In genomic region chr6:97866616-97867015, GRCh38 we compare ENCODE assay signal across 1 cellular context.
TF ChIP-seq lines count a peak whose summit lies in the region.

No MANE protein-coding gene starts in this region.

TF ChIP-seq in GM23338, 12 proteins besides CTCF, POLR2A, EP300 and RAD21 (continued from another document):
- TF ChIP-seq JUNB (IDR thresholded peaks at IDR 0.05; ENCODE audit: unreplicated experiment): no peak
- TF ChIP-seq POLR2AphosphoS5 (IDR thresholded peaks at IDR 0.05; ENCODE audit: low read depth): no peak
- no peak for TF ChIP-seq STAT1 (IDR thresholded peaks at IDR 0.05; ENCODE audit: unreplicated experiment)
- no peak for TF ChIP-seq EZH2 (IDR thresholded peaks at IDR 0.05; ENCODE audit: low read depth, unreplicated experiment)
- TF ChIP-seq, protein P1, sequence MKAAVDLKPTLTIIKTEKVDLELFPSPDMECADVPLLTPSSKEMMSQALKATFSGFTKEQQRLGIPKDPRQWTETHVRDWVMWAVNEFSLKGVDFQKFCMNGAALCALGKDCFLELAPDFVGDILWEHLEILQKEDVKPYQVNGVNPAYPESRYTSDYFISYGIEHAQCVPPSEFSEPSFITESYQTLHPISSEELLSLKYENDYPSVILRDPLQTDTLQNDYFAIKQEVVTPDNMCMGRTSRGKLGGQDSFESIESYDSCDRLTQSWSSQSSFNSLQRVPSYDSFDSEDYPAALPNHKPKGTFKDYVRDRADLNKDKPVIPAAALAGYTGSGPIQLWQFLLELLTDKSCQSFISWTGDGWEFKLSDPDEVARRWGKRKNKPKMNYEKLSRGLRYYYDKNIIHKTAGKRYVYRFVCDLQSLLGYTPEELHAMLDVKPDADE (IDR thresholded peaks at IDR 0.05): no peak
- TF ChIP-seq, protein P2, sequence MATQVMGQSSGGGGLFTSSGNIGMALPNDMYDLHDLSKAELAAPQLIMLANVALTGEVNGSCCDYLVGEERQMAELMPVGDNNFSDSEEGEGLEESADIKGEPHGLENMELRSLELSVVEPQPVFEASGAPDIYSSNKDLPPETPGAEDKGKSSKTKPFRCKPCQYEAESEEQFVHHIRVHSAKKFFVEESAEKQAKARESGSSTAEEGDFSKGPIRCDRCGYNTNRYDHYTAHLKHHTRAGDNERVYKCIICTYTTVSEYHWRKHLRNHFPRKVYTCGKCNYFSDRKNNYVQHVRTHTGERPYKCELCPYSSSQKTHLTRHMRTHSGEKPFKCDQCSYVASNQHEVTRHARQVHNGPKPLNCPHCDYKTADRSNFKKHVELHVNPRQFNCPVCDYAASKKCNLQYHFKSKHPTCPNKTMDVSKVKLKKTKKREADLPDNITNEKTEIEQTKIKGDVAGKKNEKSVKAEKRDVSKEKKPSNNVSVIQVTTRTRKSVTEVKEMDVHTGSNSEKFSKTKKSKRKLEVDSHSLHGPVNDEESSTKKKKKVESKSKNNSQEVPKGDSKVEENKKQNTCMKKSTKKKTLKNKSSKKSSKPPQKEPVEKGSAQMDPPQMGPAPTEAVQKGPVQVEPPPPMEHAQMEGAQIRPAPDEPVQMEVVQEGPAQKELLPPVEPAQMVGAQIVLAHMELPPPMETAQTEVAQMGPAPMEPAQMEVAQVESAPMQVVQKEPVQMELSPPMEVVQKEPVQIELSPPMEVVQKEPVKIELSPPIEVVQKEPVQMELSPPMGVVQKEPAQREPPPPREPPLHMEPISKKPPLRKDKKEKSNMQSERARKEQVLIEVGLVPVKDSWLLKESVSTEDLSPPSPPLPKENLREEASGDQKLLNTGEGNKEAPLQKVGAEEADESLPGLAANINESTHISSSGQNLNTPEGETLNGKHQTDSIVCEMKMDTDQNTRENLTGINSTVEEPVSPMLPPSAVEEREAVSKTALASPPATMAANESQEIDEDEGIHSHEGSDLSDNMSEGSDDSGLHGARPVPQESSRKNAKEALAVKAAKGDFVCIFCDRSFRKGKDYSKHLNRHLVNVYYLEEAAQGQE (IDR thresholded peaks at IDR 0.05; ENCODE audit: unreplicated experiment): no peak
TF ChIP-seq in GM23338: peak in this region for 0.
